In the genomic region with DNA sequence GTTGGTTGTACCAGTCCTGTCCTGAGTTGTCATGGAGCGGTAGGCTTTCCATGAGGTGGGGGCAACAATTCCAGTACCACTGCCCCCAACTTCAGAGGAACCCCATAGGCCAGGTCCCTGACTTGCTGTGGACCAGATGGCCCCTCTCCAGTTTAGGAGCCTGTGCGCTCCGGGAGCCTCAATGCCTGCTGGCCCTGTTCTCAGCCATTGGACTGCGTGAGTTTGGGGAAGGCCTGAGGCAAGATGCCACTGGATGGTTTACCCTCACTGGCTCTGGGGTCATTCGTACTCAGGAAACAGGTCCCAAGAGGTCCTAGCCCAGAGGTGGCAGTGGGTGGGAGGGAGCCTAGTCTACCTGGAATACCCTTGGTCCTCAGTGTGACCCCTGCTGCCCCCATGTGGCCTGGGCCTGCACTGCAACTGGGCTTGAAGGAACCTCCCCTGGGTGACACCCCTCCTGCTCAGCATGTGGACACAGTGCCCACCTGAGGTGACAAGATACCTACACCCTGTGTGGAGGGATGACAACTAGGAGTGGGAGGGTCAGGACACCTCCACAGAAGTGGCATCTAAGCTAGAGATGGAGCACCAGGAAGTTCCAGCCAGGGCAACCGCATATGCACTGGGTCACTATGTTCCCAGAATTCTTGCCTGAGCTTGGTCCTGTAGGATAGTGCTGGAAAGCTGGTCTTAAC, we compare ENCODE assay signal across 8 cellular contexts. TPM values are rescaled to one million over a fixed set of nuclear protein-coding genes. Genes with fewer than 3 reads are reported as not detected.
A peak's percentile ranks its signal among the peaks of the same experiment; 100 is the strongest.
DNase-seq lines count a peak whose midpoint lies in the region; ATAC-seq and TF ChIP-seq lines count a peak whose summit lies in the region.

No MANE protein-coding gene starts in this region.

- no peaks in the 10 kb centered on the region for H3K9me3 ChIP-seq in tibial artery

- H3K27me3 ChIP-seq in tibial artery: no peaks in the 10 kb centered on the region

- no peak overlapping the region for H3K27ac ChIP-seq in tibial artery

- H3K36me3 ChIP-seq in tibial artery: peaks cover 21 to 50% (median 42%) of the 10 kb centered on the region in 3 donors

- peaks cover 0 to 3% (median 0%) of the 10 kb centered on the region in 4 donors for H3K4me1 ChIP-seq in tibial artery

- intact Hi-C loops in tibial artery (cut with DNase I; ENCODE audit: low total_unique reads): loop anchor here (2.0 to 10.0 kb wide), 2 partner anchors 49 to 161 kb away; a partner anchor contains a TSS

- H3K4me3 ChIP-seq in GM12864 (ENCODE audit: low read depth, low read length) (no peak overlapping the region), fibroblast of mammary gland (ENCODE audit: control insufficient read depth, low read depth, low read length) (no peak overlapping the region), tibial artery (no peak overlapping the region)

- no peak for DNase-seq in GM12864 (ENCODE audit: low read depth)
- DNase-seq in HUDEP-2 (lab: John Stamatoyannopoulos, UW; ENCODE audit: unreplicated experiment in 76 of 76): peak in 72 of 76 experiments; percentile 24 to 96 (median 78)
- peak; percentile 96 to 98 for DNase-seq in activated T-cell treated with anti-CD3 and anti-CD28 coated beads, Interleukin-2, amount 50 U/mL, for 48 hours
- DNase-seq in fibroblast of mammary gland (ENCODE audit: low read depth): peak; percentile 52
- peak; percentile 99 for DNase-seq in omental fat pad (ENCODE audit: low spot score)
- peak; percentile 88 to 90 for DNase-seq in tibial artery

- ATAC-seq in omental fat pad (ENCODE audit: low FRiP score) (peak; percentile 69), GM19455 (IDR thresholded peaks at IDR 0.05; ENCODE audit: unreplicated experiment) (no peak)

- TF ChIP-seq CTCF in GM12864 (IDR thresholded peaks at IDR 0.05; ENCODE audit: low read depth, low read length, missing control alignments): peak; percentile 99
- TF ChIP-seq CTCF in fibroblast of mammary gland (conservative IDR thresholded peaks at IDR 0.05; ENCODE audit: control insufficient read depth, insufficient read depth, low read depth, low read length): peak; percentile 92
- peak in 2 of 3 donors; percentile 29 to 87 for TF ChIP-seq CTCF in omental fat pad (IDR thresholded peaks at IDR 0.05)
- TF ChIP-seq CTCF in tibial artery (IDR thresholded peaks at IDR 0.05): peak; percentile 94 to 97

TF ChIP-seq in PFSK-1, 5 proteins besides CTCF, POLR2A, EP300 and RAD21:
- TF ChIP-seq SIN3A (IDR thresholded peaks at IDR 0.05; ENCODE audit: borderline replicate concordance, insufficient read depth, low read length) (peak; percentile 40; the same call in 1 of the 2 replicates), TAF1 (IDR thresholded peaks at IDR 0.05; ENCODE audit: borderline replicate concordance, insufficient read depth, low read length) (no peak; the same call in 1 of the 2 replicates), POLR2AphosphoS5 (IDR thresholded peaks at IDR 0.05; ENCODE audit: low read depth, low read length) (peak; percentile 49; the same call in 1 of the 2 replicates), FOXP2 (optimal IDR thresholded peaks at IDR 0.05; ENCODE audit: borderline replicate concordance, extremely low read depth, extremely low read length, insufficient read depth) (peak; percentile 67)
- TF ChIP-seq, protein P1, sequence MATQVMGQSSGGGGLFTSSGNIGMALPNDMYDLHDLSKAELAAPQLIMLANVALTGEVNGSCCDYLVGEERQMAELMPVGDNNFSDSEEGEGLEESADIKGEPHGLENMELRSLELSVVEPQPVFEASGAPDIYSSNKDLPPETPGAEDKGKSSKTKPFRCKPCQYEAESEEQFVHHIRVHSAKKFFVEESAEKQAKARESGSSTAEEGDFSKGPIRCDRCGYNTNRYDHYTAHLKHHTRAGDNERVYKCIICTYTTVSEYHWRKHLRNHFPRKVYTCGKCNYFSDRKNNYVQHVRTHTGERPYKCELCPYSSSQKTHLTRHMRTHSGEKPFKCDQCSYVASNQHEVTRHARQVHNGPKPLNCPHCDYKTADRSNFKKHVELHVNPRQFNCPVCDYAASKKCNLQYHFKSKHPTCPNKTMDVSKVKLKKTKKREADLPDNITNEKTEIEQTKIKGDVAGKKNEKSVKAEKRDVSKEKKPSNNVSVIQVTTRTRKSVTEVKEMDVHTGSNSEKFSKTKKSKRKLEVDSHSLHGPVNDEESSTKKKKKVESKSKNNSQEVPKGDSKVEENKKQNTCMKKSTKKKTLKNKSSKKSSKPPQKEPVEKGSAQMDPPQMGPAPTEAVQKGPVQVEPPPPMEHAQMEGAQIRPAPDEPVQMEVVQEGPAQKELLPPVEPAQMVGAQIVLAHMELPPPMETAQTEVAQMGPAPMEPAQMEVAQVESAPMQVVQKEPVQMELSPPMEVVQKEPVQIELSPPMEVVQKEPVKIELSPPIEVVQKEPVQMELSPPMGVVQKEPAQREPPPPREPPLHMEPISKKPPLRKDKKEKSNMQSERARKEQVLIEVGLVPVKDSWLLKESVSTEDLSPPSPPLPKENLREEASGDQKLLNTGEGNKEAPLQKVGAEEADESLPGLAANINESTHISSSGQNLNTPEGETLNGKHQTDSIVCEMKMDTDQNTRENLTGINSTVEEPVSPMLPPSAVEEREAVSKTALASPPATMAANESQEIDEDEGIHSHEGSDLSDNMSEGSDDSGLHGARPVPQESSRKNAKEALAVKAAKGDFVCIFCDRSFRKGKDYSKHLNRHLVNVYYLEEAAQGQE (IDR thresholded peaks at IDR 0.05; ENCODE audit: insufficient read depth in 1 of 2, low read depth in 2 of 2, low read length in 2 of 2): peak in 1 of 2 experiments; percentile 38; a peak in 2 of 4 replicates

RNA-seq across cellular contexts. Expression of a gene that starts 6.0 kb away (rescaled TPM):
- polyA plus RNA-seq in PFSK-1 (2012; ENCODE audit: insufficient read length, low read depth): 5.3 TPM
- total RNA-seq in omental fat pad: under 1 TPM in 3 of 4 donors, not detected in 1; 0.31 to 0.93 (median 0.72) TPM

RNA-seq across cellular contexts. Expression of a gene that starts 6.4 kb away (rescaled TPM):
- 409 TPM for polyA plus RNA-seq in PFSK-1 (2012; ENCODE audit: insufficient read length, low read depth)
- total RNA-seq in omental fat pad: 10 to 100 TPM in 2 of 4 donors, 1 to 10 TPM in 2; 2.7 to 14.1 (median 8.6) TPM

RNA-seq across cellular contexts. Expression of a gene that starts 17.1 kb away (rescaled TPM):
- polyA plus RNA-seq in PFSK-1 (2012; ENCODE audit: insufficient read length, low read depth): 22.1 TPM
- 1 to 10 TPM in 1 of 4 donors, under 1 TPM in 1, not detected in 2; 0.24 to 1.9 TPM for total RNA-seq in omental fat pad

RNA-seq across cellular contexts. Expression of a gene that starts 26.9 kb away (rescaled TPM):
- 81.2 TPM for polyA plus RNA-seq in PFSK-1 (2012; ENCODE audit: insufficient read length, low read depth)
- 10 to 100 TPM; 15.7 to 26.3 (median 21.0) TPM for total RNA-seq in omental fat pad

RNA-seq across cellular contexts. Expression of a gene that starts 29.5 kb away (rescaled TPM):
- polyA plus RNA-seq in PFSK-1 (2012; ENCODE audit: insufficient read length, low read depth): 36.5 TPM
- 10 to 100 TPM; 15.3 to 20.5 (median 18.4) TPM for total RNA-seq in omental fat pad
